Comparison of ENCODE assay signal across 31 cellular contexts in the genomic region with DNA sequence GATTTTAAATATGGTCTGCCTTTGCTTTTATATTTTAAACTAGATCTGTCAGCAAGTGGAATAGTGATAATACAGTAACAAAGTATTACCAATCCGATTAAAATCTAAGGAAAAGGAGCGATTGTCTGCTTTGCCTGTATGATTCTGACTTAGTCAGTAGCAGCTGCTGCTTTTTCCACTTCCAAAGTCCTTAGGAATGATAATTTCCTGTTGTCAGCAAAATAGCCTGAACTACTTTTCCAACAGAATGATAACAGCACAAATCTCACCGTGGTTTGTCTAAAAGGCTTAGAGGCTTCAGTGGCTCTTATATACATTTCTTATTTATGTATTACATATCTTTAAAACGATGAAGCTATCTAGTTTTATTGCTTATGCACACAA.
"Had no signal": no experiment of that assay in that cellular context is flagged by ENCODE, and none has a peak within 500 bp of the region (broad histone marks: within the 10 kb centered on the region; RNA-seq: fewer than 3 reads in every experiment).

No MANE protein-coding gene starts in this region.

- H3K4me3 ChIP-seq: lung, right atrium auricular region, skin epidermis, thyroid gland, upper lobe of left lung, vagina had no signal

- H3K27ac Mint-ChIP-seq: activated naive CD8-positive, alpha-beta T cell; natural killer cell treated with Interleukin-12 subunit alpha and Interleukin-12 subunit beta and Interleukin-15 and Interleukin-18, amount 100 ng/mL, for 72 hours; stimulated activated naive CD8-positive, alpha-beta T cell treated with anti-CD3 and anti-CD28 coated beads, Interleukin-15, Interleukin-2, amounts not matched to agents 100 ng/mL and 50 ng/mL, for 24 hours; T-helper 1 cell treated with Interleukin-12 subunit alpha and Interleukin-12 subunit beta and Interleukin-4 antibody, amounts not matched to agents 30 μg/mL and 1 μg/mL, for 36 hours had no signal

- H3K4me3 Mint-ChIP-seq: activated naive CD8-positive, alpha-beta T cell; natural killer cell treated with Interleukin-12 subunit alpha and Interleukin-12 subunit beta and Interleukin-15 and Interleukin-18, amount 100 ng/mL, for 72 hours; stimulated activated naive CD8-positive, alpha-beta T cell treated with anti-CD3 and anti-CD28 coated beads, Interleukin-15, Interleukin-2, amounts not matched to agents 100 ng/mL and 50 ng/mL, for 24 hours; T-helper 1 cell treated with Interleukin-12 subunit alpha and Interleukin-12 subunit beta and Interleukin-4 antibody, amounts not matched to agents 30 μg/mL and 1 μg/mL, for 36 hours had no signal

- H3K4me1 ChIP-seq: right atrium auricular region, thyroid gland, upper lobe of left lung, vagina had no signal

- FAIRE-seq: kidney, TTC549 had no signal

- DNase-seq: activated CD4-positive, alpha-beta T cell treated with anti-CD3 and anti-CD28 coated beads for 48 hours; activated CD4-positive, alpha-beta T cell treated with anti-CD3 and anti-CD28 coated beads, Interleukin-2, amount 50 U/mL, for 48 hours; activated CD8-positive, alpha-beta memory T cell treated with anti-CD3 and anti-CD28 coated beads for 24 hours; activated effector memory CD4-positive, alpha-beta T cell treated with Interleukin-2 at 50 U/mL for 16 hours; activated naive CD4-positive, alpha-beta T cell treated with Interleukin-2 at 50 U/mL for 16 hours; anterior cingulate cortex; brain microvascular endothelial cell; caudate nucleus; effector CD4-positive, alpha-beta T cell; foreskin fibroblast; head of caudate nucleus; hippocampal formation; kidney; mesendoderm; stimulated activated CD4-positive, alpha-beta T cell treated with anti-CD3 and anti-CD28 coated beads, Interleukin-12 subunit alpha, Interleukin-12 subunit beta, amount 100 ng/mL, for 4 hours; stimulated activated CD4-positive, alpha-beta T cell treated with anti-CD3 and anti-CD28 coated beads, Interleukin-4, amount 100 ng/mL, for 1 hour; SW 1271; T-helper 9 cell; thyroid gland; upper lobe of left lung had no signal

- H3K9me3 ChIP-seq: right atrium auricular region, thyroid gland, upper lobe of left lung, vagina had no signal

- H3K36me3 ChIP-seq: brain microvascular endothelial cell, upper lobe of left lung, vagina had no signal

- H3K9me3 Mint-ChIP-seq: natural killer cell treated with Interleukin-12 subunit alpha and Interleukin-12 subunit beta and Interleukin-15 and Interleukin-18, amount 100 ng/mL, for 72 hours; stimulated activated naive CD8-positive, alpha-beta T cell treated with anti-CD3 and anti-CD28 coated beads, Interleukin-15, Interleukin-2, amounts not matched to agents 100 ng/mL and 50 ng/mL, for 24 hours; T-helper 1 cell treated with Interleukin-12 subunit alpha and Interleukin-12 subunit beta and Interleukin-4 antibody, amounts not matched to agents 30 μg/mL and 1 μg/mL, for 36 hours had no signal

- H3K27ac ChIP-seq: brain microvascular endothelial cell, right atrium auricular region, upper lobe of left lung, vagina, VCaP had no signal

- H3K27me3 ChIP-seq: brain microvascular endothelial cell, right atrium auricular region, thyroid gland, upper lobe of left lung, vagina had no signal

- ATAC-seq: activated CD4-positive, CD25-positive, alpha-beta regulatory T cell treated with anti-CD3 and anti-CD28 coated beads, Interleukin-2, amount 50 U/mL, for 24 hours; natural killer cell treated with Interleukin-12 subunit alpha and Interleukin-12 subunit beta and Interleukin-15 and Interleukin-18, amount 100 ng/mL, for 72 hours had no signal

- H3K36me3 Mint-ChIP-seq: activated naive CD8-positive, alpha-beta T cell; natural killer cell treated with Interleukin-12 subunit alpha and Interleukin-12 subunit beta and Interleukin-15 and Interleukin-18, amount 100 ng/mL, for 72 hours had no signal
